In genomic region chr2:3518496-3519254, GRCh38 we compare ENCODE assay signal across 1 cellular context.
TF ChIP-seq lines count a peak whose summit lies in the region.

No MANE protein-coding gene starts in this region.

TF ChIP-seq in HepG2, 621 proteins besides CTCF, POLR2A, EP300 and RAD21 (continued from another document and continues in another):
- TF ChIP-seq PATZ1 (CRISPR knock-in tag; IDR thresholded peaks at IDR 0.05) (peak; percentile 67), ERF (CRISPR knock-in tag; IDR thresholded peaks at IDR 0.05) (no peak), ZNF670 (CRISPR knock-in tag; IDR thresholded peaks at IDR 0.05; ENCODE audit: borderline replicate concordance) (no peak), CREB1 (IDR thresholded peaks at IDR 0.05) (peak; percentile 1; the same call in 1 of the 2 replicates), CREB1 (CRISPR knock-in tag; IDR thresholded peaks at IDR 0.05) (no peak), ZNF441 (CRISPR knock-in tag; IDR thresholded peaks at IDR 0.05; ENCODE audit: borderline replicate concordance) (peak; percentile 68; the same call in 1 of the 2 replicates), REST (IDR thresholded peaks at IDR 0.05; ENCODE audit: borderline replicate concordance in 1 of 2, low read depth in 1 of 2, low read length in 2 of 2) (peak in 1 of 2 experiments; percentile 9; a peak in 1 of 4 replicates), HIC2 (CRISPR knock-in tag; IDR thresholded peaks at IDR 0.05; ENCODE audit: low read depth) (0 out of 2 replicates have a peak, but pooled peaks have one; percentile 31), ZNF724P (CRISPR knock-in tag; IDR thresholded peaks at IDR 0.05; ENCODE audit: borderline replicate concordance) (no peak), CBX1 (IDR thresholded peaks at IDR 0.05; ENCODE audit: low read depth) (no peak), ZNF589 (CRISPR knock-in tag; conservative IDR thresholded peaks at IDR 0.05) (0 out of 2 replicates have a peak, but pooled peaks have one; percentile 13), ZBTB34 (CRISPR knock-in tag; IDR thresholded peaks at IDR 0.05) (no peak), POGZ (CRISPR knock-in tag; IDR thresholded peaks at IDR 0.05) (peak; percentile 39; the same call in 1 of the 2 replicates), PTBP1 (IDR thresholded peaks at IDR 0.05; ENCODE audit: low read depth, low read length, poor library complexity, severe bottlenecking) (peak; percentile 35), SALL2 (CRISPR knock-in tag; IDR thresholded peaks at IDR 0.05) (peak; percentile 79), ZNF280D (CRISPR knock-in tag; IDR thresholded peaks at IDR 0.05) (peak; percentile 74), ZFP62 (CRISPR knock-in tag; IDR thresholded peaks at IDR 0.05) (0 out of 2 replicates have a peak, but pooled peaks have one; percentile 18), ZNF160 (CRISPR knock-in tag; IDR thresholded peaks at IDR 0.05) (peak; percentile 71), ZNF891 (CRISPR knock-in tag; IDR thresholded peaks at IDR 0.05) (0 out of 2 replicates have a peak, but pooled peaks have one; percentile 25), REPIN1 (CRISPR knock-in tag; IDR thresholded peaks at IDR 0.05; ENCODE audit: borderline replicate concordance, low read depth) (0 out of 2 replicates have a peak, but pooled peaks have one; percentile 14), TP53 (CRISPR knock-in tag; conservative IDR thresholded peaks at IDR 0.05) (0 out of 2 replicates have a peak, but pooled peaks have one; percentile 63), SIN3A (IDR thresholded peaks at IDR 0.05; ENCODE audit: borderline replicate concordance, low read depth, low read length) (0 out of 2 replicates have a peak, but pooled peaks have one; percentile 25), ZNF251 (CRISPR knock-in tag; IDR thresholded peaks at IDR 0.05) (peak; percentile 14; the same call in 1 of the 2 replicates), ZBTB46 (CRISPR knock-in tag; IDR thresholded peaks at IDR 0.05; ENCODE audit: borderline replicate concordance) (no peak), BHLHE40 (IDR thresholded peaks at IDR 0.05; ENCODE audit: low read length) (no peak; the same call in none of the 2 replicates), MZF1 (CRISPR knock-in tag; IDR thresholded peaks at IDR 0.05; ENCODE audit: borderline replicate concordance) (peak; percentile 81; the same call in 1 of the 2 replicates), CBFB (CRISPR knock-in tag; IDR thresholded peaks at IDR 0.05) (peak; percentile 10; the same call in 1 of the 2 replicates), ELF1 (CRISPR knock-in tag; IDR thresholded peaks at IDR 0.05) (peak; percentile 71; the same call in 1 of the 2 replicates), GABPB1 (CRISPR knock-in tag; IDR thresholded peaks at IDR 0.05) (peak; percentile 90), SATB2 (CRISPR knock-in tag; IDR thresholded peaks at IDR 0.05) (peak; percentile 57; the same call in 1 of the 2 replicates), RFXAP (CRISPR knock-in tag; IDR thresholded peaks at IDR 0.05; ENCODE audit: borderline replicate concordance) (0 out of 2 replicates have a peak, but pooled peaks have one; percentile 11), HOXA5 (CRISPR knock-in tag; IDR thresholded peaks at IDR 0.05) (peak; percentile 69), CHCHD3 (CRISPR knock-in tag; IDR thresholded peaks at IDR 0.05) (no peak), ZMAT3 (CRISPR knock-in tag; conservative IDR thresholded peaks at IDR 0.05) (peak; percentile 91; the same call in 1 of the 2 replicates), CREBL2 (CRISPR knock-in tag; IDR thresholded peaks at IDR 0.05; ENCODE audit: borderline replicate concordance) (no peak), AGO2 (optimal IDR thresholded peaks at IDR 0.05; ENCODE audit: low read depth, low read length) (peak; percentile 82), ZNF235 (CRISPR knock-in tag; IDR thresholded peaks at IDR 0.05; ENCODE audit: borderline replicate concordance) (peak; percentile 84; the same call in 1 of the 2 replicates), DRAP1 (CRISPR knock-in tag; IDR thresholded peaks at IDR 0.05) (no peak; the same call in 1 of the 2 replicates), GABPA (IDR thresholded peaks at IDR 0.05; ENCODE audit: low read depth, low read length) (no peak), GABPA (CRISPR knock-in tag; IDR thresholded peaks at IDR 0.05; ENCODE audit: low read depth) (peak; percentile 82), ZNF124 (CRISPR knock-in tag; IDR thresholded peaks at IDR 0.05) (0 out of 2 replicates have a peak, but pooled peaks have one; percentile 14), PLSCR1 (CRISPR knock-in tag; IDR thresholded peaks at IDR 0.05; ENCODE audit: borderline replicate concordance) (no peak), ZNF746 (CRISPR knock-in tag; IDR thresholded peaks at IDR 0.05) (peak; percentile 16; the same call in 1 of the 2 replicates), HINFP (CRISPR knock-in tag; IDR thresholded peaks at IDR 0.05; ENCODE audit: low read depth) (0 out of 2 replicates have a peak, but pooled peaks have one; percentile 47), MEIS2 (CRISPR knock-in tag; IDR thresholded peaks at IDR 0.05) (peak; percentile 49; the same call in 1 of the 2 replicates), ZNF816 (CRISPR knock-in tag; IDR thresholded peaks at IDR 0.05; ENCODE audit: borderline replicate concordance) (no peak), ZNF121 (CRISPR knock-in tag; IDR thresholded peaks at IDR 0.05) (peak; percentile 54; the same call in 1 of the 2 replicates), ZNF431 (CRISPR knock-in tag; IDR thresholded peaks at IDR 0.05; ENCODE audit: borderline replicate concordance, low read depth) (no peak; the same call in 1 of the 2 replicates)
